14 cellular contexts compared by ENCODE assay signal in the genomic region with DNA sequence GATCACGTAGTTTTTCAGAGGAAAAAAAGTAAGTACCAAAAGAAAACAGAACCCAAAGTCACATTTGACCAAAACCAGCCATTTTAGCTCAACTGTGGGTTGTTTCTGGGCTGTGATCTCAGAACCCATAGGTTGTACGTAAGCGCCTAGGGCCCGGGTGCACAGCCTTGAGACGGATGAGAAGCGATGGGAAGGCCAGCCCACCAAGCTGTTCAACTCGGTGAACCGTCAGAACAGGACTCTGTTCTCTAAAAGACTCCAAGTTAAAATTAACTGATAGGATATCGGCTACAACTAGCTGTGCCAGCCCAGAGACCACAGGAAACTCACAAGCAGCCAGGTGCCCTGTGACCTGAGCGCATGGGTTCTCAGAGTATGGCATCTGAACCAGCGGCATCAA.
"Had no signal": no experiment of that assay in that cellular context is flagged by ENCODE, and none has a peak within 500 bp of the region (broad histone marks: within the 10 kb centered on the region; RNA-seq: fewer than 3 reads in every experiment).

No MANE protein-coding gene starts in this region.

- H3K9me3 ChIP-seq: body of pancreas, heart right ventricle, transverse colon had no signal

- H3K27ac Mint-ChIP-seq: T-helper 1 cell treated with Interleukin-12 subunit alpha and Interleukin-12 subunit beta and Interleukin-4 antibody, amounts not matched to agents 30 μg/mL and 1 μg/mL, for 36 hours had no signal

- H3K9me3 Mint-ChIP-seq: nephron; T-helper 1 cell treated with Interleukin-12 subunit alpha and Interleukin-12 subunit beta and Interleukin-4 antibody, amounts not matched to agents 30 μg/mL and 1 μg/mL, for 36 hours had no signal

- ATAC-seq: body of pancreas, heart right ventricle, left lobe of liver had no signal

- H3K4me1 Mint-ChIP-seq: nephron had no signal

- DNase-seq: activated CD4-positive, alpha-beta T cell treated with anti-CD3 and anti-CD28 coated beads for 4 hours; activated effector memory CD4-positive, alpha-beta T cell treated with Interleukin-2 at 50 U/mL for 16 hours; activated T-cell treated with anti-CD3 and anti-CD28 coated beads for 4 hours; cerebellar nuclear complex; foreskin melanocyte; heart right ventricle; mammary epithelial cell; SHP77; stimulated activated CD4-positive, alpha-beta T cell treated with anti-CD3 and anti-CD28 coated beads, Interleukin-4, amount 100 ng/mL, for 1 hour; transverse colon had no signal

- H3K27ac ChIP-seq: body of pancreas, transverse colon had no signal

- H3K4me3 ChIP-seq: body of pancreas, heart right ventricle, transverse colon had no signal

- H3K27me3 ChIP-seq: body of pancreas, heart right ventricle, transverse colon had no signal

- H3K4me3 Mint-ChIP-seq: nephron; T-helper 1 cell treated with Interleukin-12 subunit alpha and Interleukin-12 subunit beta and Interleukin-4 antibody, amounts not matched to agents 30 μg/mL and 1 μg/mL, for 36 hours had no signal

- H3K4me1 ChIP-seq: body of pancreas, transverse colon had no signal
